ENCODE assay signal across 2 cellular contexts in the genomic region with DNA sequence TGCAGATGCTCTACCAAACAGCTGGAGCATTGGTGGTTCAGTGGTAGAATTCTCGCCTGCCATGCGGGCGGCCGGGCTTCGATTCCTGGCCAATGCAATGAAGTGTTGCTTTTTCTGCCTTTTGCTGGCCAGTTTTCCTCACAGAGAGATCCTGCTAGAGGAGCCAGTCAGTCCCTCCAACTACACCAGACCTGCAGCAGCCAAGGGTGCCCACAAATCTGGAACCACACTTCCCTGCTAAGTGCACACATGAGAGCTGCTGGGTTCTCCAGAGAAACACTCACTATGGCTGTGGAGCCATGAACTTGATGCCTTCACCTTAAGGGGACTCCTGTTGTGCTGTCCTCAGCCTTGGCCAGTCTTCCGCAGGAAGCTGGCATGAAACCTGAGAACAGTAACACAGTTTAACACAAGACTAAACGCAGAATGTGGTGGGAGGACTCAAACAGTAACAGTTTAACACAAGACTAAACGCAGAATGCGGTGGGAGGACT.
TF ChIP-seq lines count a peak whose summit lies in the region.

No MANE protein-coding gene starts in this region.

TF ChIP-seq in liver, 16 proteins besides CTCF, POLR2A, EP300 and RAD21:
- TF ChIP-seq, protein P1, sequence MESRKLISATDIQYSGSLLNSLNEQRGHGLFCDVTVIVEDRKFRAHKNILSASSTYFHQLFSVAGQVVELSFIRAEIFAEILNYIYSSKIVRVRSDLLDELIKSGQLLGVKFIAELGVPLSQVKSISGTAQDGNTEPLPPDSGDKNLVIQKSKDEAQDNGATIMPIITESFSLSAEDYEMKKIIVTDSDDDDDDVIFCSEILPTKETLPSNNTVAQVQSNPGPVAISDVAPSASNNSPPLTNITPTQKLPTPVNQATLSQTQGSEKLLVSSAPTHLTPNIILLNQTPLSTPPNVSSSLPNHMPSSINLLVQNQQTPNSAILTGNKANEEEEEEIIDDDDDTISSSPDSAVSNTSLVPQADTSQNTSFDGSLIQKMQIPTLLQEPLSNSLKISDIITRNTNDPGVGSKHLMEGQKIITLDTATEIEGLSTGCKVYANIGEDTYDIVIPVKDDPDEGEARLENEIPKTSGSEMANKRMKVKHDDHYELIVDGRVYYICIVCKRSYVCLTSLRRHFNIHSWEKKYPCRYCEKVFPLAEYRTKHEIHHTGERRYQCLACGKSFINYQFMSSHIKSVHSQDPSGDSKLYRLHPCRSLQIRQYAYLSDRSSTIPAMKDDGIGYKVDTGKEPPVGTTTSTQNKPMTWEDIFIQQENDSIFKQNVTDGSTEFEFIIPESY (IDR thresholded peaks at IDR 0.05) = no peak
- TF ChIP-seq, protein P2, sequence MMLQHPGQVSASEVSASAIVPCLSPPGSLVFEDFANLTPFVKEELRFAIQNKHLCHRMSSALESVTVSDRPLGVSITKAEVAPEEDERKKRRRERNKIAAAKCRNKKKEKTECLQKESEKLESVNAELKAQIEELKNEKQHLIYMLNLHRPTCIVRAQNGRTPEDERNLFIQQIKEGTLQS (IDR thresholded peaks at IDR 0.05) = peak; percentile 63
- TF ChIP-seq JUND (IDR thresholded peaks at IDR 0.05) (no peak), HNF4G (IDR thresholded peaks at IDR 0.05) (no peak)

TF ChIP-seq in HepG2, 621 proteins besides CTCF, POLR2A, EP300 and RAD21:
- TF ChIP-seq ZNF460 (CRISPR knock-in tag; IDR thresholded peaks at IDR 0.05; ENCODE audit: borderline replicate concordance) (no peak), GPN1 (CRISPR knock-in tag; IDR thresholded peaks at IDR 0.05; ENCODE audit: borderline replicate concordance) (no peak), HNRNPK (IDR thresholded peaks at IDR 0.05; ENCODE audit: low read depth, low read length, poor library complexity, severe bottlenecking) (no peak), ZMAT3 (CRISPR knock-in tag; conservative IDR thresholded peaks at IDR 0.05) (no peak), CCDC6 (CRISPR knock-in tag; IDR thresholded peaks at IDR 0.05) (no peak), MATR3 (CRISPR knock-in tag; IDR thresholded peaks at IDR 0.05) (no peak), ZNF781 (CRISPR knock-in tag; IDR thresholded peaks at IDR 0.05; ENCODE audit: borderline replicate concordance, not compliant biosample characterization) (no peak), SP1 (IDR thresholded peaks at IDR 0.05) (no peak), SP1 (CRISPR knock-in tag; IDR thresholded peaks at IDR 0.05) (no peak), AGO2 (optimal IDR thresholded peaks at IDR 0.05; ENCODE audit: low read depth, low read length) (no peak)
- TF ChIP-seq, protein P3, sequence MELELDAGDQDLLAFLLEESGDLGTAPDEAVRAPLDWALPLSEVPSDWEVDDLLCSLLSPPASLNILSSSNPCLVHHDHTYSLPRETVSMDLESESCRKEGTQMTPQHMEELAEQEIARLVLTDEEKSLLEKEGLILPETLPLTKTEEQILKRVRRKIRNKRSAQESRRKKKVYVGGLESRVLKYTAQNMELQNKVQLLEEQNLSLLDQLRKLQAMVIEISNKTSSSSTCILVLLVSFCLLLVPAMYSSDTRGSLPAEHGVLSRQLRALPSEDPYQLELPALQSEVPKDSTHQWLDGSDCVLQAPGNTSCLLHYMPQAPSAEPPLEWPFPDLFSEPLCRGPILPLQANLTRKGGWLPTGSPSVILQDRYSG (CRISPR knock-in tag; IDR thresholded peaks at IDR 0.05) = no peak
- TF ChIP-seq, protein P4, sequence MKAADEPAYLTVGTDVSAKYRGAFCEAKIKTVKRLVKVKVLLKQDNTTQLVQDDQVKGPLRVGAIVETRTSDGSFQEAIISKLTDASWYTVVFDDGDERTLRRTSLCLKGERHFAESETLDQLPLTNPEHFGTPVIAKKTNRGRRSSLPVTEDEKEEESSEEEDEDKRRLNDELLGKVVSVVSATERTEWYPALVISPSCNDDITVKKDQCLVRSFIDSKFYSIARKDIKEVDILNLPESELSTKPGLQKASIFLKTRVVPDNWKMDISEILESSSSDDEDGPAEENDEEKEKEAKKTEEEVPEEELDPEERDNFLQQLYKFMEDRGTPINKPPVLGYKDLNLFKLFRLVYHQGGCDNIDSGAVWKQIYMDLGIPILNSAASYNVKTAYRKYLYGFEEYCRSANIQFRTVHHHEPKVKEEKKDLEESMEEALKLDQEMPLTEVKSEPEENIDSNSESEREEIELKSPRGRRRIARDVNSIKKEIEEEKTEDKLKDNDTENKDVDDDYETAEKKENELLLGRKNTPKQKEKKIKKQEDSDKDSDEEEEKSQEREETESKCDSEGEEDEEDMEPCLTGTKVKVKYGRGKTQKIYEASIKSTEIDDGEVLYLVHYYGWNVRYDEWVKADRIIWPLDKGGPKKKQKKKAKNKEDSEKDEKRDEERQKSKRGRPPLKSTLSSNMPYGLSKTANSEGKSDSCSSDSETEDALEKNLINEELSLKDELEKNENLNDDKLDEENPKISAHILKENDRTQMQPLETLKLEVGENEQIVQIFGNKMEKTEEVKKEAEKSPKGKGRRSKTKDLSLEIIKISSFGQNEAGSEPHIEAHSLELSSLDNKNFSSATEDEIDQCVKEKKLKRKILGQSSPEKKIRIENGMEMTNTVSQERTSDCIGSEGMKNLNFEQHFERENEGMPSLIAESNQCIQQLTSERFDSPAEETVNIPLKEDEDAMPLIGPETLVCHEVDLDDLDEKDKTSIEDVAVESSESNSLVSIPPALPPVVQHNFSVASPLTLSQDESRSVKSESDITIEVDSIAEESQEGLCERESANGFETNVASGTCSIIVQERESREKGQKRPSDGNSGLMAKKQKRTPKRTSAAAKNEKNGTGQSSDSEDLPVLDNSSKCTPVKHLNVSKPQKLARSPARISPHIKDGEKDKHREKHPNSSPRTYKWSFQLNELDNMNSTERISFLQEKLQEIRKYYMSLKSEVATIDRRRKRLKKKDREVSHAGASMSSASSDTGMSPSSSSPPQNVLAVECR (CRISPR knock-in tag; IDR thresholded peaks at IDR 0.05; ENCODE audit: borderline replicate concordance) = no peak
- TF ChIP-seq, protein P5, sequence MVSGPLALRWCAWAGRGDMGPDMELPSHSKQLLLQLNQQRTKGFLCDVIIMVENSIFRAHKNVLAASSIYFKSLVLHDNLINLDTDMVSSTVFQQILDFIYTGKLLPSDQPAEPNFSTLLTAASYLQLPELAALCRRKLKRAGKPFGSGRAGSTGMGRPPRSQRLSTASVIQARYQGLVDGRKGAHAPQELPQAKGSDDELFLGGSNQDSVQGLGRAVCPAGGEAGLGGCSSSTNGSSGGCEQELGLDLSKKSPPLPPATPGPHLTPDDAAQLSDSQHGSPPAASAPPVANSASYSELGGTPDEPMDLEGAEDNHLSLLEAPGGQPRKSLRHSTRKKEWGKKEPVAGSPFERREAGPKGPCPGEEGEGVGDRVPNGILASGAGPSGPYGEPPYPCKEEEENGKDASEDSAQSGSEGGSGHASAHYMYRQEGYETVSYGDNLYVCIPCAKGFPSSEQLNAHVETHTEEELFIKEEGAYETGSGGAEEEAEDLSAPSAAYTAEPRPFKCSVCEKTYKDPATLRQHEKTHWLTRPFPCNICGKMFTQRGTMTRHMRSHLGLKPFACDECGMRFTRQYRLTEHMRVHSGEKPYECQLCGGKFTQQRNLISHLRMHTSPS (CRISPR knock-in tag; IDR thresholded peaks at IDR 0.05; ENCODE audit: low read depth) = no peak
- TF ChIP-seq, protein P6, sequence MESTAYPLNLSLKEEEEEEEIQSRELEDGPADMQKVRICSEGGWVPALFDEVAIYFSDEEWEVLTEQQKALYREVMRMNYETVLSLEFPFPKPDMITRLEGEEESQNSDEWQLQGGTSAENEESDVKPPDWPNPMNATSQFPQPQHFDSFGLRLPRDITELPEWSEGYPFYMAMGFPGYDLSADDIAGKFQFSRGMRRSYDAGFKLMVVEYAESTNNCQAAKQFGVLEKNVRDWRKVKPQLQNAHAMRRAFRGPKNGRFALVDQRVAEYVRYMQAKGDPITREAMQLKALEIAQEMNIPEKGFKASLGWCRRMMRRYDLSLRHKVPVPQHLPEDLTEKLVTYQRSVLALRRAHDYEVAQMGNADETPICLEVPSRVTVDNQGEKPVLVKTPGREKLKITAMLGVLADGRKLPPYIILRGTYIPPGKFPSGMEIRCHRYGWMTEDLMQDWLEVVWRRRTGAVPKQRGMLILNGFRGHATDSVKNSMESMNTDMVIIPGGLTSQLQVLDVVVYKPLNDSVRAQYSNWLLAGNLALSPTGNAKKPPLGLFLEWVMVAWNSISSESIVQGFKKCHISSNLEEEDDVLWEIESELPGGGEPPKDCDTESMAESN (CRISPR knock-in tag; conservative IDR thresholded peaks at IDR 0.05) = no peak
